9 cellular contexts compared by ENCODE assay signal in genomic region chr3:156519758-156520162, GRCh38. TPM values are rescaled to one million over a fixed set of nuclear protein-coding genes. Genes with fewer than 3 reads are reported as not detected.
DNase-seq lines count a peak whose midpoint lies in the region; ATAC-seq and TF ChIP-seq lines count a peak whose summit lies in the region.
"Had no signal": no experiment of that assay in that cellular context is flagged by ENCODE, and none has a peak within 500 bp of the region (broad histone marks: within the 10 kb centered on the region; RNA-seq: fewer than 3 reads in every experiment).

No MANE protein-coding gene starts in this region.

- H3K27ac Mint-ChIP-seq in activated T-helper 17 cell treated with anti-CD3 and anti-CD28 coated beads, Interleukin-2, amount 50 U/mL, for 72 hours, result peak overlapping the region; percentile 43

- peak; percentile 45 for ATAC-seq in GM18868 (IDR thresholded peaks at IDR 0.05; ENCODE audit: unreplicated experiment)
- ATAC-seq in GM19463 (IDR thresholded peaks at IDR 0.05; ENCODE audit: unreplicated experiment), result peak; percentile 86
- peak; percentile 89 for ATAC-seq in HG02981 (IDR thresholded peaks at IDR 0.05; ENCODE audit: unreplicated experiment)
- ATAC-seq in activated T-helper 17 cell treated with anti-CD3 and anti-CD28 coated beads, Interleukin-2, amount 50 U/mL, for 72 hours (replicated peaks), result peak; percentile 78

- H3K27me3 ChIP-seq in brain microvascular endothelial cell (replicated peaks), result no peaks in the 10 kb centered on the region
- H3K27me3 ChIP-seq: cardiac muscle cell had no signal

- H3K27me3 Mint-ChIP-seq in activated T-helper 17 cell treated with anti-CD3 and anti-CD28 coated beads, Interleukin-2, amount 50 U/mL, for 72 hours, result no peaks in the 10 kb centered on the region

- H3K9me3 Mint-ChIP-seq in activated T-helper 17 cell treated with anti-CD3 and anti-CD28 coated beads, Interleukin-2, amount 50 U/mL, for 72 hours, result no peaks in the 10 kb centered on the region

- H3K36me3 ChIP-seq in brain microvascular endothelial cell (replicated peaks), result no peaks in the 10 kb centered on the region
- H3K36me3 ChIP-seq: cardiac muscle cell had no signal

- peaks cover 11% of the 10 kb centered on the region for H3K36me3 Mint-ChIP-seq in activated T-helper 17 cell treated with anti-CD3 and anti-CD28 coated beads, Interleukin-2, amount 50 U/mL, for 72 hours (ENCODE audit: low read depth)

- no peak overlapping the region for H3K4me3 ChIP-seq in brain microvascular endothelial cell (ENCODE audit: low read depth, low read length)
- H3K4me3 ChIP-seq: cardiac muscle cell had no signal

- TF ChIP-seq CTCF in brain microvascular endothelial cell (IDR thresholded peaks at IDR 0.05; ENCODE audit: low read depth, low read length, missing control alignments), result no peak

- H3K4me1 Mint-ChIP-seq in activated T-helper 17 cell treated with anti-CD3 and anti-CD28 coated beads, Interleukin-2, amount 50 U/mL, for 72 hours, result peaks cover 11% of the 10 kb centered on the region

- no peak for DNase-seq in dermis blood vessel endothelial cell
- DNase-seq in brain microvascular endothelial cell, result no peak
- DNase-seq in DMS79 treated with DMSO at 0.1 percent for 48 hours (lab: John Stamatoyannopoulos, UW), result no peak
- DNase-seq: NCI-H526 had no signal

- in situ Hi-C loops in brain microvascular endothelial cell (cut with HindIII; ENCODE audit: low pct_ligation_motif_present, low sequenced_read_pairs), result loop anchor here (25.0 kb wide), 2 partner anchors 357 to 568 kb away; no protein-coding TSS in a partner anchor

- H3K27ac ChIP-seq in brain microvascular endothelial cell, result no peak overlapping the region
- H3K27ac ChIP-seq: cardiac muscle cell had no signal

- no peak overlapping the region for H3K4me3 Mint-ChIP-seq in activated T-helper 17 cell treated with anti-CD3 and anti-CD28 coated beads, Interleukin-2, amount 50 U/mL, for 72 hours

RNA-seq across cellular contexts. Expression of gene SSR3, which starts 35.2 kb away (rescaled TPM):
- 100 to 1,000 TPM; 140 to 188 TPM for total RNA-seq in activated T-helper 17 cell treated with anti-CD3 and anti-CD28 coated beads, Interleukin-2, amount 50 U/mL, for 72 hours
- 290 and 364 TPM in 2 replicates for total RNA-seq in dermis blood vessel endothelial cell
